ENCODE assay signal across 8 cellular contexts in the genomic region with DNA sequence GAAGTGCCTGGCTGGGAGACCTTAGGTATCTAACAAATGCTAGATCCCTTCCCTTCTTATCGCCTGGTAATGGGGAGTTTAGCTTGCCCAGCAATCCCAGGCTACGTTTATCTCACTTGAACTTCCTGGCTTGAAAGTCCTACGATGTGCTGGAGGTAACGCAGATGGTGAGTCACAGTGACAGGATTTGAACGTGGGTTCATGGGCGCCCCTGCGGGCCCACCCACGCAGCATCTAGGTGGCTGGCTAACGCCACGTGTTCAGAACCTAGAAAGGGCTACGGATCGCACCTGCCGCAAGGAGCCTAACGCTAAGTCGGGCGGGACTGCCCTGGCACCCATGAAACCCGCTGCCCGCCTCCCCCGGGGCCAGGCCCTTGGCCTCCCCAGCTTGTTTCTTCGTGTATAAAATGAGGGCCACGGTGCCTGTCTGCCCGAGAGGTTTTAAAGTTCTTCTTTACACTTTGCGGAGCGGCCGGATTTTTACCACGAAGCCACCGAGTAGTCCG. TPM values are rescaled to one million over a fixed set of nuclear protein-coding genes. Genes with fewer than 3 reads are reported as not detected.
DNase-seq lines count a peak whose midpoint lies in the region; ATAC-seq and TF ChIP-seq lines count a peak whose summit lies in the region.

No MANE protein-coding gene starts in this region.

- ATAC-seq in HG03097 (IDR thresholded peaks at IDR 0.05; ENCODE audit: low FRiP score, unreplicated experiment), result peak; percentile 25

- peaks cover 68% of the 10 kb centered on the region for H3K4me1 ChIP-seq in vagina

- peak overlapping the region; percentile 82 to 92 for H3K4me3 ChIP-seq in vagina

- no peak for TF ChIP-seq CTCF in RWPE1 (conservative IDR thresholded peaks at IDR 0.05; ENCODE audit: low read depth)
- TF ChIP-seq CTCF in vagina (IDR thresholded peaks at IDR 0.05), result peak in 1 of 3 experiments; percentile 5

- intact Hi-C loops in cardiac septum (cut with DNase I), result loop anchor here (2.0 to 10.0 kb wide), 3 partner anchors 49 to 961 kb away; a partner anchor contains a TSS
- intact Hi-C loops in vagina (cut with DNase I), result loop anchor here (5.0 to 10.0 kb wide), 2 partner anchors 91 to 959 kb away; a partner anchor contains a TSS

- no peaks in the 10 kb centered on the region for H3K27me3 ChIP-seq in vagina

- peak; percentile 89 for DNase-seq in NK-92 treated with Interleukin-12 subunit alpha and Interleukin-12 subunit beta, amount 100 ng/mL, for 24 hours (lab: John Stamatoyannopoulos, UW)
- DNase-seq in NK-92 (lab: John Stamatoyannopoulos, UW; ENCODE audit: unreplicated experiment) (no peak), RWPE1 (ENCODE audit: low spot score) (peak; percentile 63), cardiac septum (ENCODE audit: low spot score) (peak; percentile 82), putamen (ENCODE audit: low spot score) (peak; percentile 69), vagina (ENCODE audit: extremely low spot score in 2 of 2) (peak in 1 of 2 donors; percentile 97)
- DNase-seq in activated naive CD4-positive, alpha-beta T cell treated with Interleukin-2 at 50 U/mL for 16 hours, result peak; percentile 88

- no peak for TF ChIP-seq POLR2A in vagina (IDR thresholded peaks at IDR 0.05)

- POLR2A ChIA-PET in RWPE1 (lab: Yijun Ruan, JAX; ENCODE audit: low non-redundant PET), result interaction anchor here (0.6 kb wide), 1 partner anchor 22 kb away, joined by 4 read pairs; no protein-coding TSS in a partner anchor

- no peaks in the 10 kb centered on the region for H3K36me3 ChIP-seq in vagina

- no peaks in the 10 kb centered on the region for H3K9me3 ChIP-seq in vagina

- H3K27ac ChIP-seq in RWPE1, result peak overlapping the region; percentile 98
- H3K27ac ChIP-seq in vagina, result peak overlapping the region; percentile 97

- CTCF ChIA-PET in RWPE1 (lab: Yijun Ruan, JAX), result interaction anchor here (0.6 to 2.6 kb wide), 4 partner anchors 15 to 37 kb away, joined by 3 to 16 read pairs (median 8); no protein-coding TSS in a partner anchor

RNA-seq across cellular contexts. Expression of a gene that starts 0.6 kb away (rescaled TPM):
- total RNA-seq in cardiac septum (16.2 TPM), vagina (39.5 TPM)
